9 cellular contexts compared by ENCODE assay signal in the genomic region with DNA sequence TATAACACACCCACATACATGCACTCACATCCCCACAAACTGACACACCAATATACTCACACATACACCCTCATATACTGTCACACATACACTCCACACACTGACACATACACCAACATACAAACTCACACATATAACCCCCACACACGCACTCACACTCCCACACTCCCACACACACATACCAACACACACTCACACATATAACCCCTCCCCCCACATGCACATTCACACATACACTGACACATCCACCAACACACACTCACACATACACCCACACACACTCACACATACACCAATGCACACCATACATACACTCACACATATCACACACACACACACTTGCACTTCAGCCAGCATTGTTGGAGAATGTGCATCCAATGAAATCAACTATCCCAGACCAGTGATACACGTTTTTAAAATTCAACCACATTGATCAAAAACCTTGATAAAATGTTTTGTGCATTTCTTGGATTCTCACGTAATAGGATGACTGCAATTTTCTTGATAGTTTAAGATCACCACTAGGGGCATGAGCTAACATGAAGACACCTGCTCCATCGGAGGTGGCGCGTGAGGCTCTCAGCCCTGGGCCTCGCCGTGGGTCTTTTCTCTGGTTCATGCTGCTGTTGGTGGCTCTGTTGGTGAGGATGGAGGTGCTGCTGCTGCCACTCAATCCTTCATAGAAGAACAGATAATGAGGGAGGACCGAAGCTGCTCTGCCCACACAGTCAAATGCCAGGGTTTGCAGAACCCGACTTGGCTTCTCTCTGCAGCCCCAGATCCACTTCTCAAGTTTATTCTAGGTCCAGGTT. TPM values are rescaled to one million over a fixed set of nuclear protein-coding genes. Genes with fewer than 3 reads are reported as not detected.
DNase-seq lines count a peak whose midpoint lies in the region; ATAC-seq and TF ChIP-seq lines count a peak whose summit lies in the region.
"Had no signal": no experiment of that assay in that cellular context is flagged by ENCODE, and none has a peak within 500 bp of the region (broad histone marks: within the 10 kb centered on the region; RNA-seq: fewer than 3 reads in every experiment).

No MANE protein-coding gene starts in this region.

- H3K9ac ChIP-seq in DND-41 (ENCODE audit: low read depth, low read length) (no peak overlapping the region), Karpas-422 (ENCODE audit: low read length) (no peak overlapping the region)

- H3K9me3 Mint-ChIP-seq in nephron progenitor cell: no peaks in the 10 kb centered on the region
- H3K9me3 Mint-ChIP-seq in stimulated activated naive CD8-positive, alpha-beta T cell treated with anti-CD3 and anti-CD28 coated beads, Interleukin-15, amount 100 ng/mL, for 72 hours: no peaks in the 10 kb centered on the region

- H2AFZ ChIP-seq in DND-41 (ENCODE audit: low read depth, low read length) (no peak overlapping the region), Karpas-422 (ENCODE audit: low read length) (no peak overlapping the region)

- H3K36me3 ChIP-seq in DND-41 (ENCODE audit: insufficient read depth, low read length) (no peaks in the 10 kb centered on the region), Karpas-422 (ENCODE audit: insufficient read depth, low read length) (no peaks in the 10 kb centered on the region), breast epithelium (no peaks in the 10 kb centered on the region), vagina (no peaks in the 10 kb centered on the region), testis (ENCODE audit: low read depth, missing control alignments) (no peaks in the 10 kb centered on the region)

- no peak overlapping the region for H3K27ac Mint-ChIP-seq in nephron progenitor cell
- H3K27ac Mint-ChIP-seq in stimulated activated naive CD8-positive, alpha-beta T cell treated with anti-CD3 and anti-CD28 coated beads, Interleukin-15, amount 100 ng/mL, for 72 hours: no peak overlapping the region

- H3K36me3 Mint-ChIP-seq in nephron progenitor cell (ENCODE audit: low read depth): no peaks in the 10 kb centered on the region

- no peaks in the 10 kb centered on the region for H3K27me3 ChIP-seq in DND-41 (ENCODE audit: insufficient read depth, low read length, poor library complexity)
- H3K27me3 ChIP-seq in Karpas-422 (ENCODE audit: low read length): 0 out of 2 replicates have a peak, but pooled peaks cover 3% of the 10 kb centered on the region
- no peaks in the 10 kb centered on the region for H3K27me3 ChIP-seq in breast epithelium
- no peaks in the 10 kb centered on the region for H3K27me3 ChIP-seq in vagina
- no peaks in the 10 kb centered on the region for H3K27me3 ChIP-seq in testis

- TF ChIP-seq CTCF in DND-41 (IDR thresholded peaks at IDR 0.05; ENCODE audit: borderline replicate concordance, extremely low read depth, low read length, poor library complexity, severe bottlenecking) (peak; percentile 69), breast epithelium (IDR thresholded peaks at IDR 0.05) (peak in 2 of 3 donors; percentile 30 to 45), nephron progenitor cell (IDR thresholded peaks at IDR 0.05) (peak; percentile 26), vagina (IDR thresholded peaks at IDR 0.05) (peak in 1 of 3 experiments; percentile 16), testis (IDR thresholded peaks at IDR 0.05) (peak in 1 of 3 experiments; percentile 28)

- H4K20me1 ChIP-seq in DND-41 (ENCODE audit: insufficient read depth, low read length) (no peaks in the 10 kb centered on the region), Karpas-422 (ENCODE audit: insufficient read depth, low read depth, low read length) (no peaks in the 10 kb centered on the region)

- ATAC-seq in DND-41 (ENCODE audit: insufficient read depth, low read depth): peak; percentile 78
- ATAC-seq in GM19035 (IDR thresholded peaks at IDR 0.05; ENCODE audit: unreplicated experiment): no peak
- no peak for ATAC-seq in stimulated activated naive CD8-positive, alpha-beta T cell treated with anti-CD3 and anti-CD28 coated beads, Interleukin-15, amount 100 ng/mL, for 72 hours

- H3K4me1 Mint-ChIP-seq in nephron progenitor cell: peaks cover 32% of the 10 kb centered on the region
- H3K4me1 Mint-ChIP-seq in stimulated activated naive CD8-positive, alpha-beta T cell treated with anti-CD3 and anti-CD28 coated beads, Interleukin-15, amount 100 ng/mL, for 72 hours: no peaks in the 10 kb centered on the region

- 71 to 82% methylated on average over 10 of the region's 10 CpGs for WGBS in testis, 2 donors

- intact Hi-C loops in breast epithelium (cut with DNase I; ENCODE audit: low total_unique reads) (no loop called here), vagina (cut with DNase I) (no loop called here), testis (cut with DNase I; ENCODE audit: low total_unique reads) (no loop called here)

- H3K9me3 ChIP-seq in DND-41 (ENCODE audit: insufficient read depth, low read length, severe bottlenecking): no peaks in the 10 kb centered on the region
- H3K9me3 ChIP-seq in Karpas-422 (ENCODE audit: low read length): no peaks in the 10 kb centered on the region
- H3K9me3 ChIP-seq in breast epithelium: no peaks in the 10 kb centered on the region
- H3K9me3 ChIP-seq in vagina: no peaks in the 10 kb centered on the region
- no peaks in the 10 kb centered on the region for H3K9me3 ChIP-seq in testis

- TF ChIP-seq POLR2A in breast epithelium (IDR thresholded peaks at IDR 0.05): no peak
- no peak for TF ChIP-seq POLR2A in vagina (IDR thresholded peaks at IDR 0.05)
- TF ChIP-seq POLR2A in testis (IDR thresholded peaks at IDR 0.05): no peak

- H3K4me3 ChIP-seq in DND-41 (ENCODE audit: low read depth in 1 of 2, low read length in 2 of 2) (no peak overlapping the region), Karpas-422 (ENCODE audit: low read length) (no peak overlapping the region), breast epithelium (no peak overlapping the region), vagina (no peak overlapping the region), testis (no peak overlapping the region)

- no peaks in the 10 kb centered on the region for H3K27me3 Mint-ChIP-seq in nephron progenitor cell (ENCODE audit: low read depth, poor library complexity)
- no peaks in the 10 kb centered on the region for H3K27me3 Mint-ChIP-seq in stimulated activated naive CD8-positive, alpha-beta T cell treated with anti-CD3 and anti-CD28 coated beads, Interleukin-15, amount 100 ng/mL, for 72 hours

- H3K27ac ChIP-seq in DND-41 (ENCODE audit: low read length): peak overlapping the region; percentile 13; the same call in 1 of the 2 replicates
- H3K27ac ChIP-seq in Karpas-422 (ENCODE audit: low read length): no peak overlapping the region
- no peak overlapping the region for H3K27ac ChIP-seq in breast epithelium
- H3K27ac ChIP-seq in vagina: no peak overlapping the region
- no peak overlapping the region for H3K27ac ChIP-seq in testis

- H3K4me2 ChIP-seq in DND-41 (ENCODE audit: insufficient read depth, low read length): no peak overlapping the region
- no peak overlapping the region for H3K4me2 ChIP-seq in Karpas-422 (ENCODE audit: low read depth, low read length, poor library complexity, severe bottlenecking)

- H3K4me1 ChIP-seq in DND-41 (ENCODE audit: insufficient read depth, low read length) (peaks cover 17% of the 10 kb centered on the region; the same call in 1 of the 2 replicates), Karpas-422 (ENCODE audit: low read length) (no peaks in the 10 kb centered on the region), breast epithelium (no peaks in the 10 kb centered on the region), vagina (no peaks in the 10 kb centered on the region), testis (no peaks in the 10 kb centered on the region)

- no peaks in the 10 kb centered on the region for H3K9me2 ChIP-seq in Karpas-422 (replicated peaks; ENCODE audit: insufficient read depth, low read length)

- H3K79me2 ChIP-seq in DND-41 (ENCODE audit: insufficient read depth, low read length) (no peaks in the 10 kb centered on the region), Karpas-422 (ENCODE audit: low read length) (no peaks in the 10 kb centered on the region)

- H3K4me3 Mint-ChIP-seq in nephron progenitor cell: no peak overlapping the region
- H3K4me3 Mint-ChIP-seq in stimulated activated naive CD8-positive, alpha-beta T cell treated with anti-CD3 and anti-CD28 coated beads, Interleukin-15, amount 100 ng/mL, for 72 hours: no peak overlapping the region

- DNase-seq in DND-41 (peak; percentile 66), Karpas-422 (peak; percentile 70), breast epithelium (ENCODE audit: low spot score in 2 of 2) (no peak), nephron progenitor cell (no peak), vagina (ENCODE audit: extremely low spot score in 2 of 2) (no peak), testis (no peak)
- no peak for DNase-seq in stimulated activated naive CD8-positive, alpha-beta T cell treated with anti-CD3 and anti-CD28 coated beads, Interleukin-15, amount 100 ng/mL, for 72 hours
- DNase-seq: NCI-H1694 treated with DMSO at 0.1 percent for 48 hours had no signal

RNA-seq across cellular contexts. Expression of gene CHST15, which starts 32.1 kb away (rescaled TPM):
- 0.07 TPM in 1 of 2 replicates, not detected in the other for total RNA-seq in Karpas-422 (2014; rRNA removed; shearing (Covaris generic); ENCODE audit: low replicate concordance)
- total RNA-seq in breast epithelium: 10 to 100 TPM; 19.0 to 57.8 (median 56.4) TPM
- 27.0 TPM for total RNA-seq in vagina
- total RNA-seq in testis: 10 to 100 TPM in 1 of 2 donors, 1 to 10 TPM in 1; 9.3 to 11.5 TPM
- 12.8 TPM for polyA plus RNA-seq in testis (ENCODE audit: insufficient read depth, low read depth, low replicate concordance)

Comparison
In these comparisons a context has a peak if more than half of its experiments do, and no peak if none do; other contexts are left out.
1. DNase-seq: peak in DND-41 (single experiment) and Karpas-422 (single experiment); none in breast epithelium (0 of 2), nephron progenitor cell (single experiment), vagina (0 of 2), stimulated activated naive CD8-positive, alpha-beta T cell treated with anti-CD3 and anti-CD28 coated beads, Interleukin-15, amount 100 ng/mL, for 72 hours (0 of 2) and testis (single experiment).